ENCODE assay signal across 24 cellular contexts in genomic region chr2:3142961-3143571, GRCh38.
DNase-seq lines count a peak whose midpoint lies in the region; ATAC-seq and TF ChIP-seq lines count a peak whose summit lies in the region.
"Had no signal": no experiment of that assay in that cellular context is flagged by ENCODE, and none has a peak within 500 bp of the region (broad histone marks: within the 10 kb centered on the region; RNA-seq: fewer than 3 reads in every experiment).

No MANE protein-coding gene starts in this region.

- peaks cover 4 to 5% of the 10 kb centered on the region in 2 experiments; a peak in 1 of 4 replicates for H3K4me1 Mint-ChIP-seq in H9

- TF ChIP-seq CTCF in H9 (conservative IDR thresholded peaks at IDR 0.05) (no peak), VCaP (conservative IDR thresholded peaks at IDR 0.05) (no peak)

- no peaks in the 10 kb centered on the region for H3K36me3 Mint-ChIP-seq in H9 (ENCODE audit: insufficient read depth in 1 of 3, low read depth in 3 of 3)
- H3K36me3 Mint-ChIP-seq: T-cell had no signal

- no peak overlapping the region for H3K4ac ChIP-seq in H9 (ENCODE audit: low read depth, low read length)

- H2BK20ac ChIP-seq in H9 (ENCODE audit: low read depth, low read length, poor library complexity, severe bottlenecking), result no peak overlapping the region

- intact Hi-C loops in left colon (cut with DNase I, micrococcal nuclease) (no loop called here), posterior vena cava (cut with DNase I) (no loop called here)

- no peak overlapping the region for H3K23ac ChIP-seq in H9 (ENCODE audit: insufficient read length, low read depth, low read length)

- no peaks in the 10 kb centered on the region for H3K79me2 ChIP-seq in H9 (ENCODE audit: insufficient read depth, low read length)

- H4K91ac ChIP-seq in H9 (ENCODE audit: insufficient read length, low read depth, low read length), result no peak overlapping the region

- no peaks in the 10 kb centered on the region for H3K9me3 Mint-ChIP-seq in H9
- H3K9me3 Mint-ChIP-seq: activated T-cell treated with anti-CD3 and anti-CD28 coated beads, Interleukin-2, amount 50 U/mL, for 4 hours; nephron progenitor cell; T-cell had no signal

- no peak overlapping the region for H3K56ac ChIP-seq in H9 (ENCODE audit: insufficient read length, low read depth, low read length)

- no peak overlapping the region for H3K9ac ChIP-seq in H9 (ENCODE audit: extremely low read depth, insufficient read length, low read length)

- H3K27me3 Mint-ChIP-seq in H9 (ENCODE audit: low read depth), result no peaks in the 10 kb centered on the region
- H3K27me3 Mint-ChIP-seq: T-cell had no signal

- no peaks in the 10 kb centered on the region for H3K27me3 ChIP-seq in H9 (ENCODE audit: insufficient read depth, low read length)
- H3K27me3 ChIP-seq: cardiac muscle cell, SJCRH30, upper lobe of right lung had no signal

- H3K27ac Mint-ChIP-seq in H9, result 0 out of 7 replicates have a peak overlapping the region, but pooled peaks of 1 of the 3 experiments have one; percentile 73
- H3K27ac Mint-ChIP-seq: T-cell had no signal

- H2BK15ac ChIP-seq in H9 (ENCODE audit: low read depth, low read length), result no peak overlapping the region

- no peak overlapping the region for H2BK12ac ChIP-seq in H9 (ENCODE audit: insufficient read length, low read depth, low read length)

- no peak overlapping the region for H2BK120ac ChIP-seq in H9 (ENCODE audit: low read depth, low read length, poor library complexity, severe bottlenecking)

- no peak overlapping the region for H2AFZ ChIP-seq in H9 (ENCODE audit: low read length)

- DNase-seq in H9, result no peak
- no peak for DNase-seq in left colon
- DNase-seq in posterior vena cava (ENCODE audit: low spot score), result peak; percentile 48
- no peak for DNase-seq in NCI-H82 (lab: John Stamatoyannopoulos, UW)
- DNase-seq: activated naive CD4-positive, alpha-beta T cell treated with Interleukin-2 at 50 U/mL for 16 hours; activated T-cell treated with anti-CD3 and anti-CD28 coated beads, Interleukin-2, amount 50 U/mL, for 4 hours; DMS53; GDM1; HCEC 1CT; islet precursor cell; mucosa of descending colon; NCI-H1930; NCI-H226; nephron progenitor cell; SJCRH30; T-cell; upper lobe of right lung had no signal

- H3K79me1 ChIP-seq in H9 (ENCODE audit: insufficient read depth, low read depth, low read length, poor library complexity, severe bottlenecking), result no peaks in the 10 kb centered on the region

- H3K9me3 ChIP-seq in H9 (ENCODE audit: control insufficient read depth, low read depth, low read length), result no peaks in the 10 kb centered on the region
- H3K9me3 ChIP-seq: mucosa of descending colon, SJCRH30, upper lobe of right lung had no signal

- WGBS in H9 (ENCODE audit: extremely low coverage, insufficient read length, low lambda C conversion rate), result no CpG with 5 or more reads among the region's 18 CpGs

- no peaks in the 10 kb centered on the region for H3K4me1 ChIP-seq in H9 (ENCODE audit: insufficient read depth, low read length)
- H3K4me1 ChIP-seq: upper lobe of right lung had no signal

- no peak overlapping the region for H2BK5ac ChIP-seq in H9 (ENCODE audit: insufficient read length, low read length)

- H2AK5ac ChIP-seq in H9 (ENCODE audit: insufficient read length, low read length), result no peak overlapping the region

- peak overlapping the region; percentile 59; the same call in 1 of the 2 replicates for H3K14ac ChIP-seq in H9 (ENCODE audit: insufficient read depth, low read length)

- H3K23me2 ChIP-seq in H9 (ENCODE audit: insufficient read length, low read depth, low read length, poor library complexity, severe bottlenecking), result no peaks in the 10 kb centered on the region

- H3K4me2 ChIP-seq in H9 (ENCODE audit: insufficient read depth, insufficient read length, low read length), result no peak overlapping the region

- H4K8ac ChIP-seq in H9 (replicated peaks; ENCODE audit: insufficient read length, low read depth, low read length), result no peak overlapping the region

- H4K20me1 ChIP-seq in H9 (ENCODE audit: control insufficient read depth, insufficient read depth, insufficient read length), result no peaks in the 10 kb centered on the region

- no peak overlapping the region for H3K4me3 Mint-ChIP-seq in H9
- H3K4me3 Mint-ChIP-seq: activated T-cell treated with anti-CD3 and anti-CD28 coated beads, Interleukin-2, amount 50 U/mL, for 4 hours; nephron progenitor cell; T-cell had no signal

- H3T11ph ChIP-seq in H9 (ENCODE audit: low read length), result no peak overlapping the region

- ATAC-seq in left colon (peak; percentile 30), GM21447 (IDR thresholded peaks at IDR 0.05; ENCODE audit: unreplicated experiment) (no peak), HG02571 (IDR thresholded peaks at IDR 0.05; ENCODE audit: unreplicated experiment) (no peak), HG02884 (IDR thresholded peaks at IDR 0.05; ENCODE audit: unreplicated experiment) (no peak)
- ATAC-seq: activated T-cell treated with anti-CD3 and anti-CD28 coated beads, Interleukin-2, amount 50 U/mL, for 4 hours; mucosa of descending colon; Panc1; T-cell; upper lobe of right lung had no signal

- no peak overlapping the region for H3K27ac ChIP-seq in H9 (ENCODE audit: insufficient read length, low read depth, low read length)
- H3K27ac ChIP-seq in VCaP, result peak overlapping the region; percentile 49
- H3K27ac ChIP-seq: cardiac muscle cell, SJCRH30, skin epidermis, upper lobe of right lung had no signal

- no peak overlapping the region for H3K18ac ChIP-seq in H9 (ENCODE audit: insufficient read length, low read depth, low read length)

- no peak overlapping the region for H4K5ac ChIP-seq in H9 (ENCODE audit: insufficient read length, low read depth, low read length)
